13 cellular contexts compared by ENCODE assay signal in the genomic region with DNA sequence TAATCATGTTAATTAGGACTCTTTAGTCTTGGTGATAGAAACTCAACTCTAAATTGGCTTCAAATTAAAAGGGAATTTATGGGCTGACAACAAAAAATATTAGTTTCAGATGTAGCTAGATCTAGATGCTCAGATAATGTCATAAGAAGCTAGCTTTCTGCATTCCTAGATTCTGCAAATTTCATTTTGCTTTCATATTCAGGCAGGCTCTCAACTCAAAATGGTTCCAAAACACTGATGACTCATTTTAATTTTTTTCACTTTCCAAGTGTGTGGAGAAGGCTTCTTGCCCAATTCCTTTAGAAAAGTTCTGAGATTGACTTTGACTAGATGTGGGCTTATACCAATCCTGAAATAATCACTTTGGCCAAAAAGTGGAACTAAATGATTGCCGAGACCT.
DNase-seq lines count a peak whose midpoint lies in the region; ATAC-seq and TF ChIP-seq lines count a peak whose summit lies in the region.
"Had no signal": no experiment of that assay in that cellular context is flagged by ENCODE, and none has a peak within 500 bp of the region (broad histone marks: within the 10 kb centered on the region; RNA-seq: fewer than 3 reads in every experiment).

No MANE protein-coding gene starts in this region.

- H3K27me3 ChIP-seq in esophagus muscularis mucosa (no peaks in the 10 kb centered on the region), Peyer's patch (no peaks in the 10 kb centered on the region)
- H3K27me3 ChIP-seq: SJSA1 had no signal

- WGBS in esophagus muscularis mucosa = 83% methylated on average over 1 of the region's 1 CpG

- no peaks in the 10 kb centered on the region for H3K9me3 ChIP-seq in esophagus muscularis mucosa
- no peaks in the 10 kb centered on the region for H3K9me3 ChIP-seq in Peyer's patch
- H3K9me3 ChIP-seq: SJSA1 had no signal

- peak overlapping the region in 1 of 2 donors; percentile 6 for H3K4me3 ChIP-seq in foreskin fibroblast (ENCODE audit: low read depth in 1 of 2, low read length in 2 of 2)
- no peak overlapping the region for H3K4me3 ChIP-seq in esophagus muscularis mucosa
- H3K4me3 ChIP-seq in Peyer's patch = no peak overlapping the region
- H3K4me3 ChIP-seq: SJSA1 had no signal

- H3K27ac ChIP-seq in esophagus muscularis mucosa (replicated peaks in 1 of 4) (no peak overlapping the region), Peyer's patch (no peak overlapping the region)
- H3K27ac ChIP-seq: SJSA1 had no signal

- TF ChIP-seq CTCF in foreskin fibroblast (IDR thresholded peaks at IDR 0.05; ENCODE audit: low read depth, low read length) (no peak), esophagus muscularis mucosa (IDR thresholded peaks at IDR 0.05) (no peak), Peyer's patch (IDR thresholded peaks at IDR 0.05) (no peak)

- H3K36me3 ChIP-seq in esophagus muscularis mucosa (no peaks in the 10 kb centered on the region), Peyer's patch (no peaks in the 10 kb centered on the region)
- H3K36me3 ChIP-seq: SJSA1 had no signal

- H3K4me1 ChIP-seq in esophagus muscularis mucosa (no peaks in the 10 kb centered on the region), Peyer's patch (no peaks in the 10 kb centered on the region)
- H3K4me1 ChIP-seq: SJSA1 had no signal

- ATAC-seq in GM18508 (IDR thresholded peaks at IDR 0.05; ENCODE audit: insufficient read depth, unreplicated experiment) (peak; percentile 78), GM21786 (IDR thresholded peaks at IDR 0.05; ENCODE audit: unreplicated experiment) (peak; percentile 67), HG03469 (IDR thresholded peaks at IDR 0.05; ENCODE audit: unreplicated experiment) (peak; percentile 75)

- TF ChIP-seq POLR2A in esophagus muscularis mucosa (IDR thresholded peaks at IDR 0.05; ENCODE audit: low read depth) (no peak), Peyer's patch (IDR thresholded peaks at IDR 0.05) (no peak)

- no peak for TF ChIP-seq EP300 in esophagus muscularis mucosa (IDR thresholded peaks at IDR 0.05)

- DNase-seq in foreskin fibroblast (peak; percentile 2 to 20), C1 segment of cervical spinal cord (lab: John Stamatoyannopoulos, UW) (no peak), amniotic stem cell (lab: John Stamatoyannopoulos, UW) (no peak), esophagus muscularis mucosa (ENCODE audit: extremely low spot score) (no peak), Peyer's patch (no peak)
- DNase-seq: cerebellar nuclear complex, DMS53, H7, NCI-H2029 had no signal

- intact Hi-C loops in esophagus muscularis mucosa (cut with DNase I) = no loop called here

Comparison
In these comparisons a context has a peak if more than half of its experiments do, and no peak if none do; other contexts are left out.
1. DNase-seq: peak in foreskin fibroblast (2 of 2); none in C1 segment of cervical spinal cord (0 of 14), amniotic stem cell (single experiment), esophagus muscularis mucosa (single experiment) and Peyer's patch (0 of 3).
2. Peak in every context shown above with its lines, with median percentiles within 50 percentile points of each other: ATAC-seq.